8 cellular contexts compared by ENCODE assay signal in genomic region chr6:10519217-10519697, GRCh38. TPM values are rescaled to one million over a fixed set of nuclear protein-coding genes. Genes with fewer than 3 reads are reported as not detected.
DNase-seq lines count a peak whose midpoint lies in the region; ATAC-seq, FAIRE-seq and TF ChIP-seq lines count a peak whose summit lies in the region.
"Not testable (repeated sequence)": the region's sequence is repeated elsewhere in the genome, so short reads cannot be mapped to it uniquely, and the experiment has no call there.

No MANE protein-coding gene starts in this region.

- not testable (repeated sequence) for H3K4me1 ChIP-seq in CD8-positive, alpha-beta memory T cell (ENCODE audit: insufficient read depth, low read length); upper lobe of right lung
- peaks cover 44% of the 10 kb centered on the region for H3K4me1 ChIP-seq in HUES6 (ENCODE audit: control insufficient read depth, insufficient read depth, low read length)
- H3K4me1 ChIP-seq in PC-9 (replicated peaks; ENCODE audit: insufficient read depth): peaks cover 42% of the 10 kb centered on the region
- peaks cover 25 to 29% of the 10 kb centered on the region in 2 experiments for H3K4me1 ChIP-seq in K562 (replicated peaks in 1 of 2; ENCODE audit: control insufficient read depth in 2 of 2, insufficient read depth in 2 of 2, low read length in 2 of 2)
- H3K4me1 ChIP-seq in trophoblast cell (ENCODE audit: control insufficient read depth in 1 of 2, insufficient read depth in 2 of 2, low read length in 2 of 2): peaks cover 10 to 14% of the 10 kb centered on the region in 2 experiments

- not testable (repeated sequence) for H3K4me3 ChIP-seq in CD8-positive, alpha-beta memory T cell (ENCODE audit: low read length); HUES6 (ENCODE audit: low read depth, low read length); K562; trophoblast cell (ENCODE audit: low read depth, low read length); upper lobe of right lung
- H3K4me3 ChIP-seq in PC-9: peak overlapping the region; percentile 26; the same call in 1 of the 2 replicates

- TF ChIP-seq EP300 in K562 (IDR thresholded peaks at IDR 0.05; ENCODE audit: low read length): not testable (repeated sequence)

- H3K23ac ChIP-seq in trophoblast cell (ENCODE audit: low read length): not testable (repeated sequence)

- H3K9ac ChIP-seq in HUES6 (ENCODE audit: low read length); trophoblast cell (ENCODE audit: low read length): not testable (repeated sequence)
- H3K9ac ChIP-seq in K562 (ENCODE audit: insufficient read depth in 1 of 2, low read depth in 2 of 2, low read length in 2 of 2): peak overlapping the region in 1 of 2 experiments; percentile 69; a peak in 2 of 4 replicates

- peaks cover 36% of the 10 kb centered on the region for H3F3A ChIP-seq in PC-9 (ENCODE audit: insufficient read depth, low read depth)

- WGBS in K562 (ENCODE audit: insufficient coverage, low coverage, missing lambda C conversion rate): 2% methylated on average over 7 of the region's 9 CpGs
- no CpG with 5 or more reads among the region's 9 CpGs for WGBS in trophoblast cell (ENCODE audit: extremely low coverage, insufficient coverage, insufficient read length)

- H3K27me3 ChIP-seq in CD8-positive, alpha-beta memory T cell (ENCODE audit: insufficient read depth, low read length, poor library complexity, severe bottlenecking); HUES6 (ENCODE audit: control insufficient read depth, insufficient read depth, low read length); PC-9 (ENCODE audit: insufficient read depth, low read depth); K562 (ENCODE audit: control insufficient read depth in 2 of 2, insufficient read depth in 2 of 2, low read length in 2 of 2); trophoblast cell (ENCODE audit: insufficient read depth, low read length); upper lobe of right lung: not testable (repeated sequence)

- TF ChIP-seq CTCF in PC-9 (conservative IDR thresholded peaks at IDR 0.05); K562 (IDR thresholded peaks at IDR 0.05 in 2 of 3, conservative IDR thresholded peaks at IDR 0.05 in 1 of 3; ENCODE audit: insufficient read depth in 2 of 3, low read depth in 1 of 3, low read length in 3 of 3); upper lobe of right lung (IDR thresholded peaks at IDR 0.05): not testable (repeated sequence)

- not testable (repeated sequence) for TF ChIP-seq POLR2A in K562 (conservative IDR thresholded peaks at IDR 0.05)

- DNase-seq in CD8-positive, alpha-beta memory T cell; epithelial cell of prostate (ENCODE audit: low read depth, low spot score); upper lobe of right lung: not testable (repeated sequence)
- DNase-seq in PC-9 (peak; percentile 63 to 72), K562 (ENCODE audit: extremely low read depth in 1 of 4, low spot score in 3 of 4) (peak in 1 of 4 experiments; percentile 36), kidney tubule cell (ENCODE audit: low spot score) (peak; percentile 37), trophoblast cell (peak; percentile 44 to 55)

- H3K9me3 ChIP-seq in CD8-positive, alpha-beta memory T cell (ENCODE audit: low read length); HUES6 (ENCODE audit: control insufficient read depth, insufficient read depth, low read depth, low read length); PC-9 (ENCODE audit: insufficient read depth, low read depth); K562 (replicated peaks; ENCODE audit: control insufficient read depth, insufficient read depth, low read depth, low read length); trophoblast cell (ENCODE audit: insufficient read depth, low read depth, low read length); upper lobe of right lung: not testable (repeated sequence)

- peak overlapping the region; percentile 68 for H3K4me2 ChIP-seq in PC-9
- H3K4me2 ChIP-seq in K562 (ENCODE audit: insufficient read depth, low read length): peak overlapping the region; percentile 49
- H3K4me2 ChIP-seq in trophoblast cell (ENCODE audit: low read length): not testable (repeated sequence)

- CTCF ChIA-PET in CD8-positive, alpha-beta memory T cell (lab: Charles Lee); PC-9 (lab: Charles Lee): not testable (repeated sequence)
- CTCF ChIA-PET in K562 (lab: Yijun Ruan, JAX; ENCODE audit: low intra/inter-chr PET ratio): interaction anchor here (0.6 kb wide), 1 partner anchor 104 kb away, joined by 3 read pairs; no protein-coding TSS in a partner anchor

- POLR2A ChIA-PET in CD8-positive, alpha-beta memory T cell (lab: Charles Lee): not testable (repeated sequence)
- POLR2A ChIA-PET in PC-9 (lab: Charles Lee; ENCODE audit: unreplicated experiment) (interaction anchor here (0.6 to 0.7 kb wide), 3 partner anchors 38 to 713 kb away, joined by 4 to 6 read pairs (median 5); partner anchors contain the start of gene NEDD9), K562 (lab: Yijun Ruan, JAX) (interaction anchor here (1.0 to 1.6 kb wide), 2 partner anchors 283 to 367 kb away, joined by 3 read pairs; partner anchors contain the start of gene SYCP2L)

- not testable (repeated sequence) for H4K8ac ChIP-seq in trophoblast cell (ENCODE audit: low read depth, low read length)

- H2BK5ac ChIP-seq in trophoblast cell (ENCODE audit: low read depth, low read length, poor library complexity): not testable (repeated sequence)

- FAIRE-seq in K562 (lab: Jason Lieb, UNC): not testable (repeated sequence)

- peaks cover 14% of the 10 kb centered on the region for H3K79me1 ChIP-seq in trophoblast cell (ENCODE audit: low read length)

- not testable (repeated sequence) for H3K9me1 ChIP-seq in K562 (ENCODE audit: control insufficient read depth, insufficient read depth, low read length)

- not testable (repeated sequence) for H3K4me1 Mint-ChIP-seq in CD8-positive, alpha-beta memory T cell

- peak overlapping the region; percentile 58 for H2BK12ac ChIP-seq in trophoblast cell (ENCODE audit: low read length)

- H4K91ac ChIP-seq in trophoblast cell (ENCODE audit: low read depth, low read length): not testable (repeated sequence)

- in situ Hi-C loops in K562 (cut with MboI): not testable (repeated sequence)

- not testable (repeated sequence) for H3K9me3 Mint-ChIP-seq in CD8-positive, alpha-beta memory T cell

- H2BK120ac ChIP-seq in trophoblast cell (ENCODE audit: insufficient read depth, low read length, poor library complexity): peak overlapping the region; percentile 49

- intact Hi-C loops in PC-9 (cut with micrococcal nuclease; ENCODE audit: unreplicated experiment) (loop anchor here (2.0 to 10.0 kb wide), 3 partner anchors 176 to 240 kb away; partner anchors contain the start of genes C6orf52, PAK1IP1 and TMEM14C), K562 (cut with micrococcal nuclease) (loop anchor here (2.0 kb wide), 1 partner anchor 176 kb away; the partner anchor contains the start of genes C6orf52 and PAK1IP1)
- intact Hi-C loops in upper lobe of right lung (cut with DNase I): not testable (repeated sequence)

- not testable (repeated sequence) for H3K9me2 ChIP-seq in PC-9 (ENCODE audit: insufficient read depth)

- not testable (repeated sequence) for BruUV-seq in PC-9 (replicated peaks; lab: Mats Ljungman, UMichigan); K562 (replicated peaks; lab: Mats Ljungman, UMichigan)

- TF ChIP-seq RAD21 in K562 (CRISPR knock-in tag; conservative IDR thresholded peaks at IDR 0.05 in 1 of 2, IDR thresholded peaks at IDR 0.05 in 1 of 2): not testable (repeated sequence)

- not testable (repeated sequence) for H2AK5ac ChIP-seq in trophoblast cell (ENCODE audit: low read length)

- H3K27ac Mint-ChIP-seq in CD8-positive, alpha-beta memory T cell: not testable (repeated sequence)

- H3K27ac ChIP-seq in CD8-positive, alpha-beta memory T cell (ENCODE audit: low read depth, low read length): peak overlapping the region; percentile 58
- peak overlapping the region; percentile 80 for H3K27ac ChIP-seq in HUES6 (ENCODE audit: low read depth, low read length)
- peak overlapping the region; percentile 99 for H3K27ac ChIP-seq in PC-9
- peak overlapping the region; percentile 84 for H3K27ac ChIP-seq in K562 (ENCODE audit: extremely low read depth, low read depth, low read length)
- peak overlapping the region; percentile 92 for H3K27ac ChIP-seq in epithelial cell of prostate
- H3K27ac ChIP-seq in trophoblast cell (ENCODE audit: low read depth, low read length): peak overlapping the region; percentile 54
- H3K27ac ChIP-seq in upper lobe of right lung: peak overlapping the region; percentile 36

- H4K12ac ChIP-seq in trophoblast cell (ENCODE audit: low read depth, low read length): not testable (repeated sequence)

- H3K79me2 ChIP-seq in PC-9 (ENCODE audit: low read depth); K562 (ENCODE audit: control insufficient read depth, insufficient read depth, low read length); trophoblast cell (ENCODE audit: control insufficient read depth, insufficient read depth, low read length, poor library complexity): not testable (repeated sequence)

- H3K36me3 ChIP-seq in CD8-positive, alpha-beta memory T cell (ENCODE audit: insufficient read depth, low read length); HUES6 (ENCODE audit: control insufficient read depth, insufficient read depth, low read length); PC-9 (ENCODE audit: low read depth); K562 (ENCODE audit: control insufficient read depth, insufficient read depth, low read length); trophoblast cell (ENCODE audit: control insufficient read depth in 1 of 2, insufficient read depth in 2 of 2, low read length in 2 of 2); upper lobe of right lung: not testable (repeated sequence)

- ATAC-seq in K562: 0 out of 3 replicates have a peak, but pooled peaks have one; percentile 1
- ATAC-seq in upper lobe of right lung: not testable (repeated sequence)

- H3K27me3 Mint-ChIP-seq in CD8-positive, alpha-beta memory T cell: peaks cover 3 to 11% of the 10 kb centered on the region in 2 donors

- H3K14ac ChIP-seq in trophoblast cell (ENCODE audit: low read length): not testable (repeated sequence)

- H3K36me3 Mint-ChIP-seq in CD8-positive, alpha-beta memory T cell: not testable (repeated sequence)

- H2AFZ ChIP-seq in PC-9 (peak overlapping the region; percentile 41; the same call in 1 of the 2 replicates), K562 (ENCODE audit: low read depth, low read length) (peak overlapping the region; percentile 83)
- not testable (repeated sequence) for H2AFZ ChIP-seq in trophoblast cell (ENCODE audit: insufficient read depth, low read length, poor library complexity)

- not testable (repeated sequence) for H3K4ac ChIP-seq in trophoblast cell (ENCODE audit: low read depth, low read length)

- not testable (repeated sequence) for H4K20me1 ChIP-seq in PC-9 (ENCODE audit: insufficient read depth); K562 (replicated peaks; ENCODE audit: control insufficient read depth, insufficient read depth, low read length)

- H3K4me3 Mint-ChIP-seq in CD8-positive, alpha-beta memory T cell: not testable (repeated sequence)

- H3K18ac ChIP-seq in trophoblast cell (ENCODE audit: low read length): not testable (repeated sequence)

RNA-seq across cellular contexts. Expression of gene GCNT2, which starts 1.9 kb away (rescaled TPM):
- 1 to 10 TPM; 1.3 to 1.4 TPM for total RNA-seq in CD8-positive, alpha-beta memory T cell
- polyA plus RNA-seq in CD8-positive, alpha-beta memory T cell: 1.4 TPM
- 28.4 and 35.7 TPM in 2 replicates for total RNA-seq in PC-9 (2021)
- 8.1 and 18.1 TPM in 2 replicates for total RNA-seq in K562 (2011; cell fraction: chromatin; rRNA removed; ENCODE audit: low replicate concordance)
- total RNA-seq in K562 (2011; cell fraction: nucleolus; rRNA removed): 3.3 and 3.9 TPM in 2 replicates
- total RNA-seq in K562 (2011; cell fraction: nucleoplasm; rRNA removed): 3.7 and 5.9 TPM in 2 replicates
- total RNA-seq in K562 (2014; rRNA removed): 1.0 and 1.3 TPM in 2 replicates
- total RNA-seq in K562 (2014; rRNA removed; fragmentation: Illumina TruSeq; extraction: Trizol): 2.0 and 2.2 TPM in 2 replicates
- 1.7 and 2.6 TPM in 2 replicates for total RNA-seq in K562 (2015; rRNA removed; fragmentation: Illumina TruSeq; extraction: Trizol)
- total RNA-seq in K562 (2021): 1.3 and 1.8 TPM in 2 replicates
- 0.54 and 0.78 TPM in 2 replicates for polyA plus RNA-seq in K562 (2011; rRNA removed)
- 0.07 and 0.24 TPM in 2 replicates for polyA plus RNA-seq in K562 (2011; cell fraction: cytosol; rRNA removed)
- 0.52 and 0.68 TPM in 2 replicates for polyA plus RNA-seq in K562 (2011; cell fraction: nucleus; rRNA removed)
- 1.6 and 1.7 TPM in 2 replicates for polyA plus RNA-seq in K562 (2012)
- polyA plus RNA-seq in K562 (2014; fragmentation: Illumina TruSeq; extraction: Trizol): 1.4 and 1.6 TPM in 2 replicates
- polyA plus RNA-seq in K562 (2014; fragmentation: Nextera tagmentation; extraction: Ambion mirVana): 1 to 10 TPM; 1.1 to 1.4 TPM
- 1.4 and 1.9 TPM in 2 replicates for polyA plus RNA-seq in K562 (2014; rRNA removed)
- 1.2 and 1.6 TPM in 2 replicates for polyA minus RNA-seq in K562 (2011; rRNA and poly(A)+ RNA removed)
- polyA minus RNA-seq in K562 (2011; cell fraction: cytosol; rRNA and poly(A)+ RNA removed): not detected in 2 replicates
- polyA minus RNA-seq in K562 (2011; cell fraction: nucleus; rRNA and poly(A)+ RNA removed): 0.67 and 0.81 TPM in 2 replicates
- 16.5 and 17.2 TPM in 2 replicates for polyA plus RNA-seq in trophoblast cell (2013)
- total RNA-seq in upper lobe of right lung: 27.4 TPM

Comparison
In these comparisons a context has a peak if more than half of its experiments do, and no peak if none do; other contexts are left out.
1. H3K27ac ChIP-seq: peak in every context shown above with its lines; median percentile 99 in PC-9; 92 in epithelial cell of prostate; 84 in K562; 80 in HUES6; 58 in CD8-positive, alpha-beta memory T cell; 54 in trophoblast cell; 36 in upper lobe of right lung.